In genomic region chr3:183193762-183194701, GRCh38 we compare ENCODE assay signal across 13 cellular contexts. TPM values are rescaled to one million over a fixed set of nuclear protein-coding genes. Genes with fewer than 3 reads are reported as not detected.
DNase-seq lines count a peak whose midpoint lies in the region; ATAC-seq and TF ChIP-seq lines count a peak whose summit lies in the region.
"Had no signal": no experiment of that assay in that cellular context is flagged by ENCODE, and none has a peak within 500 bp of the region (broad histone marks: within the 10 kb centered on the region; RNA-seq: fewer than 3 reads in every experiment).

No MANE protein-coding gene starts in this region.

- TF ChIP-seq CTCF in hepatocyte (IDR thresholded peaks at IDR 0.05; ENCODE audit: poor library complexity) = no peak

- no peak overlapping the region for H3K4me2 ChIP-seq in hepatocyte

- H3K79me2 ChIP-seq in hepatocyte = no peaks in the 10 kb centered on the region

- no peak overlapping the region for H2AFZ ChIP-seq in hepatocyte
- H2AFZ ChIP-seq: GM23248 had no signal

- ATAC-seq in HG03432 (IDR thresholded peaks at IDR 0.05; ENCODE audit: unreplicated experiment) = no peak
- ATAC-seq: activated CD4-positive, alpha-beta T cell treated with anti-CD3 and anti-CD28 coated beads for 36 hours had no signal

- H3K9me2 ChIP-seq in hepatocyte (replicated peaks; ENCODE audit: insufficient read depth) = no peaks in the 10 kb centered on the region

- H3K4me1 ChIP-seq in hepatocyte (ENCODE audit: insufficient read depth) = peaks cover 13% of the 10 kb centered on the region

- peak; percentile 51 for DNase-seq in DMS79 (lab: John Stamatoyannopoulos, UW)
- peak; percentile 30 for DNase-seq in NCI-H1092 treated with DMSO at 0.1 percent for 48 hours (lab: John Stamatoyannopoulos, UW)
- DNase-seq in NCI-H526 treated with DMSO at 0.1 percent for 48 hours (lab: John Stamatoyannopoulos, UW) = peak; percentile 92
- DNase-seq in hepatocyte (ENCODE audit: low spot score) = no peak
- DNase-seq in GM19238 (ENCODE audit: insufficient read length, low spot score) = no peak
- no peak for DNase-seq in dermis blood vessel endothelial cell
- no peak for DNase-seq in activated naive CD4-positive, alpha-beta T cell treated with anti-CD3 and anti-CD28 coated beads, Interleukin-2, amount 50 U/mL, for 16 hours
- DNase-seq: activated CD4-positive, alpha-beta T cell treated with anti-CD3 and anti-CD28 coated beads for 36 hours; cortex of kidney; erythroblast; GM23248 had no signal

- H3K36me3 ChIP-seq in hepatocyte (replicated peaks; ENCODE audit: insufficient read depth, low read depth) = no peaks in the 10 kb centered on the region

- no peaks in the 10 kb centered on the region for H3K27me3 ChIP-seq in hepatocyte

- H4K20me1 ChIP-seq in hepatocyte (ENCODE audit: insufficient read depth, poor library complexity, severe bottlenecking) = no peaks in the 10 kb centered on the region

- H3K27ac ChIP-seq in hepatocyte = peak overlapping the region; percentile 27
- H3K27ac ChIP-seq: GM23248 had no signal

- 52% methylated on average over 10 of the region's 10 CpGs for WGBS in hepatocyte (ENCODE audit: low lambda C conversion rate, missing lambda C conversion rate)

- H3K9me3 ChIP-seq in hepatocyte (ENCODE audit: low read depth) = no peaks in the 10 kb centered on the region

- H3K4me3 ChIP-seq in hepatocyte = no peak overlapping the region
- H3K4me3 ChIP-seq: GM23248 had no signal

RNA-seq across cellular contexts. Expression of gene LAMP3, which starts 31.5 kb away (rescaled TPM):
- total RNA-seq in hepatocyte = 0.52 and 0.60 TPM in 2 replicates
- 0.99 and 1.5 TPM in 2 replicates for polyA plus RNA-seq in hepatocyte
- total RNA-seq in dermis blood vessel endothelial cell = 23.0 and 84.3 TPM in 2 replicates
- polyA plus RNA-seq: GM23248, neural cell had no signal

RNA-seq across cellular contexts. Expression of gene B3GNT5, which starts 59.0 kb away (rescaled TPM):
- total RNA-seq in hepatocyte (39.6 and 40.7 TPM in 2 replicates), dermis blood vessel endothelial cell (31.0 and 40.3 TPM in 2 replicates)
- polyA plus RNA-seq in hepatocyte = 16.2 and 22.7 TPM in 2 replicates

Comparison
In these comparisons a context has a peak if more than half of its experiments do, and no peak if none do; other contexts are left out.
1. DNase-seq: peak in DMS79 (single experiment), NCI-H1092 treated with DMSO at 0.1 percent for 48 hours (single experiment) and NCI-H526 treated with DMSO at 0.1 percent for 48 hours (single experiment); none in hepatocyte (single experiment), GM19238 (single experiment), dermis blood vessel endothelial cell (single experiment) and activated naive CD4-positive, alpha-beta T cell treated with anti-CD3 and anti-CD28 coated beads, Interleukin-2, amount 50 U/mL, for 16 hours (single experiment).
2. RNA of gene LAMP3, which starts 31.5 kb away (total RNA-seq): 23.0 to 84.3 TPM in dermis blood vessel endothelial cell; 0.52 to 0.60 TPM in hepatocyte; every median in the first group is over 10 times any median in the second.